1 cellular context compared by ENCODE assay signal in the genomic region with DNA sequence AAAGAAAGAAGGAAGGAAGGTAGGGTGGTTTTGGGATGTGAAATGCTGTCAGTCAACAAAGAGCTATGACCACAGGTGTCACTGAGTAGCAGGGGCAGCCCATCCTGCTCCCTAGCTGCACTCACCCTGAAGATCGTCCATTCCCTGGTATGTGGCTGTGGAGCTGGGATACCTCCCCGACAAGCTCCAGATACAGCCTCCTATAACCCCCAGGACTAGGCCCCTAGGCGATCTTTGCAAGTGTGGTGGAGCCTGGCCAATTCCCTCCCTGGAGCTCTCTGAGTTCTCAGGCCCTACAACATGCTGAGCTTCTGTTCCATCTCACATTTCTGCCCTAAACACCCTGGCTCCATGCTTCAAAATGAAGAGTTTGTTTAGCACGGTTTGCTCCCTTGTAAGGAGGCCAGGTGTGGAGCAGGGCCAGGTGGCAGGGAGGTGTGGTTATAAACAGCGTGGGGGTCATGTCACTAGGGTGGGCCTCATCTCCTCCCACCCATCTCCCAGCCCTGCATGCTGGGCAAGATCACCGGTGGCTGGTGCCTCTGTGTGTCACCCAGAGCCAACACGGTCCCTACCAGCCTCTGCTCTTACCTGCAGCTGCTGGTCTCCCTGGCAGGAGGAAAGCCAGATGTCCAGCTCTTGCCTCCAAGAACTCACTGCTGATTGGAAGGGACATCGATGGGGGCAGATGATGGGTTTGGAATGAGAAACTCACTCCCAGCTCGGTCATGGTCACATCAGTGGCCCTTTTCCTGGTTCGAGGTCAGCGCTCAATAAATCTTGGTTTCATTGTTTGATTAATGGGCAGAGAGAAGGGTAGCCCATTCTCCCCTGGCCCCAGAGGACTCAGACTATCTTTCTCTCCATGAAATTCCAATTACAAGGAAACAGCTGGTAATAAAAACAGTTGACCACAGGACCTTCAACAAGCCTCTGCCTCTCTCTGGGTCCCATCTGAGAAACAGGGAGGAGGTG.
TF ChIP-seq lines count a peak whose summit lies in the region.

No MANE protein-coding gene starts in this region.

TF ChIP-seq in H1, 55 proteins besides CTCF, POLR2A, EP300 and RAD21:
- no peak for TF ChIP-seq RXRA (IDR thresholded peaks at IDR 0.05; ENCODE audit: insufficient read depth, low read depth, low read length)
- no peak for TF ChIP-seq EGR1 (IDR thresholded peaks at IDR 0.05; ENCODE audit: borderline replicate concordance, low read depth, low read length)
- TF ChIP-seq NANOG (IDR thresholded peaks at IDR 0.05; ENCODE audit: insufficient read depth, low read depth, low read length, poor library complexity, severe bottlenecking) = no peak
- no peak for TF ChIP-seq JUND (IDR thresholded peaks at IDR 0.05; ENCODE audit: low read length)
- no peak for TF ChIP-seq SIX5 (IDR thresholded peaks at IDR 0.05; ENCODE audit: low read depth, low read length)
- TF ChIP-seq JUN (IDR thresholded peaks at IDR 0.05; ENCODE audit: low read depth, low read length) = no peak
- no peak for TF ChIP-seq TAF1 (IDR thresholded peaks at IDR 0.05; ENCODE audit: low read depth, low read length)
- TF ChIP-seq RFX5 (IDR thresholded peaks at IDR 0.05; ENCODE audit: borderline replicate concordance, low read depth, low read length) = no peak
- TF ChIP-seq SUZ12 (IDR thresholded peaks at IDR 0.05; ENCODE audit: low read length) = no peak
- no peak for TF ChIP-seq BACH1 (IDR thresholded peaks at IDR 0.05; ENCODE audit: low read length)
- no peak for TF ChIP-seq PHF8 (conservative IDR thresholded peaks at IDR 0.05; ENCODE audit: low read depth, low read length)
- TF ChIP-seq GABPA (IDR thresholded peaks at IDR 0.05; ENCODE audit: borderline replicate concordance, insufficient read depth, low read length) = no peak
- TF ChIP-seq CEBPB (IDR thresholded peaks at IDR 0.05; ENCODE audit: low read depth, low read length) = no peak
- TF ChIP-seq SP2 (IDR thresholded peaks at IDR 0.05; ENCODE audit: low read length) = no peak
- TF ChIP-seq TBP (IDR thresholded peaks at IDR 0.05; ENCODE audit: low read depth, low read length) = no peak
- no peak for TF ChIP-seq TAF7 (optimal IDR thresholded peaks at IDR 0.05; ENCODE audit: borderline replicate concordance, low read depth, low read length)
- TF ChIP-seq CHD1 (IDR thresholded peaks at IDR 0.05; ENCODE audit: low read depth, low read length) = no peak
- TF ChIP-seq POLR2AphosphoS5 (IDR thresholded peaks at IDR 0.05; ENCODE audit: low read depth, low read length) = no peak
- no peak for TF ChIP-seq POU5F1 (IDR thresholded peaks at IDR 0.05; ENCODE audit: low read depth, low read length)
